Comparison of ENCODE assay signal across 24 cellular contexts in genomic region chr9:21779397-21779796, GRCh38. TPM values are rescaled to one million over a fixed set of nuclear protein-coding genes. Genes with fewer than 3 reads are reported as not detected.
DNase-seq lines count a peak whose midpoint lies in the region; ATAC-seq and TF ChIP-seq lines count a peak whose summit lies in the region.
"Had no signal": no experiment of that assay in that cellular context is flagged by ENCODE, and none has a peak within 500 bp of the region (broad histone marks: within the 10 kb centered on the region; RNA-seq: fewer than 3 reads in every experiment).

No MANE protein-coding gene starts in this region.

- peak overlapping the region; percentile 69 for H4K91ac ChIP-seq in IMR-90 (ENCODE audit: insufficient read depth, low read depth, low read length)

- no peaks in the 10 kb centered on the region for H3F3A ChIP-seq in neural progenitor cell (ENCODE audit: low read depth)

- H3K27ac ChIP-seq in IMR-90 (ENCODE audit: insufficient read depth, low read length) (peak overlapping the region; percentile 62; the same call in 1 of the 2 replicates), neural progenitor cell (no peak overlapping the region), A673 (ENCODE audit: low read depth, low read length, poor library complexity, severe bottlenecking) (no peak overlapping the region)
- H3K27ac ChIP-seq: esophagus muscularis mucosa, testis had no signal

- H3K4me3 Mint-ChIP-seq in neural progenitor cell: no peak overlapping the region
- H3K4me3 Mint-ChIP-seq: activated naive CD8-positive, alpha-beta T cell treated with anti-CD3 and anti-CD28 coated beads for 36 hours; effector memory CD8-positive, alpha-beta T cell; immature natural killer cell; neural crest cell had no signal

- peak overlapping the region; percentile 3; the same call in 1 of the 2 replicates for H3K18ac ChIP-seq in IMR-90 (ENCODE audit: low read depth, low read length)

- POLR2A ChIA-PET in IMR-90 (lab: Charles Lee; ENCODE audit: unreplicated experiment) (no interaction called here), A673 (lab: Charles Lee; ENCODE audit: low non-redundant PET) (no interaction called here)

- H2BK15ac ChIP-seq in IMR-90 (ENCODE audit: low read depth, low read length): peak overlapping the region; percentile 97

- H3K4me2 ChIP-seq in IMR-90 (ENCODE audit: low read depth, low read length) (no peak overlapping the region), neural progenitor cell (no peak overlapping the region)

- no peaks in the 10 kb centered on the region for H3K9me3 ChIP-seq in IMR-90 (ENCODE audit: control insufficient read depth, insufficient read depth, low read length)
- no peaks in the 10 kb centered on the region for H3K9me3 ChIP-seq in adipocyte (ENCODE audit: control insufficient read depth, low read length)
- H3K9me3 ChIP-seq in neural progenitor cell (ENCODE audit: low read depth): no peaks in the 10 kb centered on the region
- H3K9me3 ChIP-seq in A673 (ENCODE audit: low read depth, low read length, poor library complexity, severe bottlenecking): no peaks in the 10 kb centered on the region
- H3K9me3 ChIP-seq: esophagus muscularis mucosa, testis had no signal

- H3K14ac ChIP-seq in IMR-90 (replicated peaks; ENCODE audit: low read depth, low read length): peak overlapping the region; percentile 68

- no peaks in the 10 kb centered on the region for H3K27me3 Mint-ChIP-seq in neural progenitor cell (ENCODE audit: insufficient read depth, low read depth)
- H3K27me3 Mint-ChIP-seq: activated naive CD8-positive, alpha-beta T cell treated with anti-CD3 and anti-CD28 coated beads for 36 hours; effector memory CD8-positive, alpha-beta T cell had no signal

- no peaks in the 10 kb centered on the region for H3K79me2 ChIP-seq in neural progenitor cell (ENCODE audit: low read depth)

- H3K4me1 Mint-ChIP-seq in neural progenitor cell: no peaks in the 10 kb centered on the region
- H3K4me1 Mint-ChIP-seq: immature natural killer cell, neural crest cell had no signal

- no peak for TF ChIP-seq RAD21 in IMR-90 (IDR thresholded peaks at IDR 0.05; ENCODE audit: low read length)

- H2BK120ac ChIP-seq in IMR-90 (ENCODE audit: low read depth, low read length): peak overlapping the region; percentile 91

- H3K4me1 ChIP-seq in IMR-90 (ENCODE audit: control insufficient read depth, insufficient read depth, low read length) (peaks cover 8% of the 10 kb centered on the region), adipocyte (ENCODE audit: control insufficient read depth, insufficient read depth, low read length) (peaks cover 28% of the 10 kb centered on the region), neural progenitor cell (no peaks in the 10 kb centered on the region), A673 (ENCODE audit: insufficient read depth, low read length, poor library complexity, severe bottlenecking) (no peaks in the 10 kb centered on the region)
- H3K4me1 ChIP-seq: esophagus muscularis mucosa, testis had no signal

- H3K9me1 ChIP-seq in IMR-90 (ENCODE audit: insufficient read depth, low read length): peaks cover 7% of the 10 kb centered on the region

- H2BK5ac ChIP-seq in IMR-90 (ENCODE audit: low read depth, low read length, poor library complexity, severe bottlenecking): peak overlapping the region; percentile 81

- DNase-seq in EH (ENCODE audit: low read depth) (peak; percentile 43), IMR-90 (peak; percentile 27), adipocyte (ENCODE audit: low read depth) (peak; percentile 46), fibroblast of peridontal ligament (ENCODE audit: extremely low read depth) (peak; percentile 38), neural progenitor cell (ENCODE audit: low spot score) (no peak), A673 (ENCODE audit: low spot score) (no peak), NCI-H2029 (lab: John Stamatoyannopoulos, UW) (no peak)
- DNase-seq: activated naive CD8-positive, alpha-beta T cell treated with anti-CD3 and anti-CD28 coated beads for 36 hours; cortex of kidney; DMS79 treated with DMSO at 0.1 percent for 48 hours; effector memory CD8-positive, alpha-beta T cell; immature natural killer cell; left colon; NCI-H1417 treated with DMSO at 0.1 percent for 48 hours; NCI-H345; NCI-H69; SHP77 treated with DMSO at 0.1 percent for 48 hours; stimulated activated CD4-positive, alpha-beta T cell treated with anti-CD3 and anti-CD28 coated beads, Interleukin-1b, Interleukin-23, amount 100 ng/mL, for 48 hours; stimulated activated naive CD8-positive, alpha-beta T cell treated with anti-CD3 and anti-CD28 coated beads, Interleukin-15, Interleukin-2, amounts not matched to agents 100 U/mL and 50 U/mL, for 24 hours; testis had no signal

- in situ Hi-C loops in IMR-90 (cut with MboI; ENCODE audit: low sequenced_read_pairs): loop anchor here (10.0 to 25.0 kb wide), 3 partner anchors 92 to 567 kb away; partner anchors contain the start of genes IFNA10, IFNA16 and IFNA7

- H3K36me3 ChIP-seq in IMR-90 (ENCODE audit: control insufficient read depth, insufficient read depth, low read length) (no peaks in the 10 kb centered on the region), adipocyte (ENCODE audit: control insufficient read depth, insufficient read depth, low read length, severe bottlenecking) (no peaks in the 10 kb centered on the region), neural progenitor cell (no peaks in the 10 kb centered on the region), A673 (ENCODE audit: insufficient read depth, low read length, poor library complexity, severe bottlenecking) (no peaks in the 10 kb centered on the region)
- H3K36me3 ChIP-seq: esophagus muscularis mucosa had no signal

- no peak overlapping the region for H3K56ac ChIP-seq in IMR-90 (ENCODE audit: extremely low read depth, insufficient read depth, low read length)

- H3K9ac ChIP-seq in IMR-90 (ENCODE audit: low read depth, low read length) (no peak overlapping the region), adipocyte (ENCODE audit: low read length) (no peak overlapping the region), neural progenitor cell (no peak overlapping the region)

- H4K20me1 ChIP-seq in IMR-90 (ENCODE audit: insufficient read depth, low read length) (no peaks in the 10 kb centered on the region), neural progenitor cell (ENCODE audit: low read depth) (no peaks in the 10 kb centered on the region)

- H2AFZ ChIP-seq in IMR-90 (replicated peaks; ENCODE audit: low read length, poor library complexity) (no peak overlapping the region), neural progenitor cell (replicated peaks) (no peak overlapping the region)

- H3K4me3 ChIP-seq in IMR-90 (ENCODE audit: insufficient read depth, low read depth, low read length) (no peak overlapping the region), adipocyte (ENCODE audit: low read length) (no peak overlapping the region), neural progenitor cell (no peak overlapping the region), A673 (ENCODE audit: low read depth, low read length, poor library complexity, severe bottlenecking) (no peak overlapping the region)
- H3K4me3 ChIP-seq: esophagus muscularis mucosa, testis had no signal

- dilution Hi-C loops in IMR-90 (cut with HindIII; ENCODE audit: low sequenced_read_pairs, unreplicated experiment): loop anchor here (25.0 kb wide), 1 partner anchor 217 kb away; no protein-coding TSS in a partner anchor

- CTCF ChIA-PET in IMR-90 (lab: Yijun Ruan, JAX) (no interaction called here), A673 (lab: Charles Lee) (no interaction called here)

- TF ChIP-seq POLR2A in IMR-90 (IDR thresholded peaks at IDR 0.05; ENCODE audit: low read depth, low read length): no peak

- no peak overlapping the region for H3K27ac Mint-ChIP-seq in neural progenitor cell
- H3K27ac Mint-ChIP-seq: activated naive CD8-positive, alpha-beta T cell treated with anti-CD3 and anti-CD28 coated beads for 36 hours; effector memory CD8-positive, alpha-beta T cell; immature natural killer cell had no signal

- H3K79me1 ChIP-seq in IMR-90 (ENCODE audit: low read depth in 1 of 2, low read length in 2 of 2): no peaks in the 10 kb centered on the region; a peak in 1 of 4 replicates

- BruUV-seq in IMR-90 (replicated peaks; lab: Mats Ljungman, UMichigan) (no TSS peak), A673 (replicated peaks; lab: Mats Ljungman, UMichigan) (no TSS peak)

- H3K4ac ChIP-seq in IMR-90 (ENCODE audit: low read depth, low read length): peak overlapping the region; percentile 85

- H4K8ac ChIP-seq in IMR-90 (ENCODE audit: low read depth in 2 of 2, low read length in 2 of 2): peak overlapping the region; percentile 64 to 79; a peak in 3 of 4 replicates

- peak overlapping the region; percentile 73 for H4K5ac ChIP-seq in IMR-90 (ENCODE audit: low read depth, low read length)

- WGBS in IMR-90 (ENCODE audit: extremely low coverage in 2 of 2, insufficient read length in 1 of 2), 2 experiments: no CpG with 5 or more reads among the region's 2 CpGs

- H3K36me3 Mint-ChIP-seq in neural progenitor cell: no peaks in the 10 kb centered on the region
- H3K36me3 Mint-ChIP-seq: activated naive CD8-positive, alpha-beta T cell treated with anti-CD3 and anti-CD28 coated beads for 36 hours; CD14-positive monocyte; immature natural killer cell had no signal

- peak overlapping the region; percentile 66; the same call in 1 of the 2 replicates for H3K23ac ChIP-seq in IMR-90 (ENCODE audit: low read depth, low read length)

- TF ChIP-seq CTCF in IMR-90 (conservative IDR thresholded peaks at IDR 0.05; ENCODE audit: low read depth, low read length): no peak
- no peak for TF ChIP-seq CTCF in neural progenitor cell (IDR thresholded peaks at IDR 0.05)
- no peak for TF ChIP-seq CTCF in A673 (conservative IDR thresholded peaks at IDR 0.05; ENCODE audit: low read depth, low read length)

- H3K27me3 ChIP-seq in IMR-90 (ENCODE audit: control insufficient read depth, insufficient read depth, low read length) (no peaks in the 10 kb centered on the region), adipocyte (replicated peaks; ENCODE audit: control insufficient read depth, insufficient read depth, low read length) (no peaks in the 10 kb centered on the region), neural progenitor cell (peaks cover 58% of the 10 kb centered on the region), A673 (replicated peaks; ENCODE audit: insufficient read depth, low read depth, low read length, poor library complexity) (no peaks in the 10 kb centered on the region)
- H3K27me3 ChIP-seq: esophagus muscularis mucosa, testis had no signal

- H2BK20ac ChIP-seq in IMR-90 (ENCODE audit: low read depth, low read length): peak overlapping the region; percentile 82

- no peak overlapping the region for H2AK9ac ChIP-seq in IMR-90 (replicated peaks; ENCODE audit: low read depth, low read length, poor library complexity)

- H2AK5ac ChIP-seq in IMR-90 (ENCODE audit: low read depth, low read length): peak overlapping the region; percentile 84

- ATAC-seq in IMR-90 (ENCODE audit: low read depth): 0 out of 2 replicates have a peak, but pooled peaks have one; percentile 7
- ATAC-seq in HG02870 (IDR thresholded peaks at IDR 0.05; ENCODE audit: unreplicated experiment): no peak
- ATAC-seq: effector memory CD8-positive, alpha-beta T cell; left colon; stimulated activated naive CD8-positive, alpha-beta T cell treated with anti-CD3 and anti-CD28 coated beads, Interleukin-15, Interleukin-2, amounts not matched to agents 100 U/mL and 50 U/mL, for 24 hours had no signal

- intact Hi-C loops in IMR-90 (cut with micrococcal nuclease) (loop anchor here (2.0 kb wide), 1 partner anchor 231 kb away; no protein-coding TSS in a partner anchor), A673 (cut with micrococcal nuclease; ENCODE audit: unreplicated experiment) (no loop called here)

- H3K9me3 Mint-ChIP-seq in neural progenitor cell: no peaks in the 10 kb centered on the region
- H3K9me3 Mint-ChIP-seq: CD14-positive monocyte; effector memory CD8-positive, alpha-beta T cell; immature natural killer cell; neural crest cell had no signal

RNA-seq across cellular contexts. Expression of gene MTAP, which starts 23.0 kb away (rescaled TPM):
- 33.6 and 50.9 TPM in 2 replicates for total RNA-seq in IMR-90 (2012; rRNA removed)
- 14.1 and 15.7 TPM in 2 replicates for polyA plus RNA-seq in IMR-90 (2012; rRNA removed)
- polyA plus RNA-seq in IMR-90 (2012; cell fraction: cytosol; rRNA removed): 3.9 and 6.2 TPM in 2 replicates
- 3.0 and 23.7 TPM in 2 replicates for polyA plus RNA-seq in IMR-90 (2012; cell fraction: nucleus; rRNA removed; ENCODE audit: low replicate concordance)
- 15.2 and 21.6 TPM in 2 replicates for total RNA-seq in neural progenitor cell (ENCODE audit: low replicate concordance)
- 39.2 and 45.7 TPM in 2 replicates for total RNA-seq in A673 (2021)

Comparison
In these comparisons a context has a peak if more than half of its experiments do, and no peak if none do; other contexts are left out.
1. DNase-seq: peak in EH (single experiment), IMR-90 (single experiment), adipocyte (single experiment) and fibroblast of peridontal ligament (single experiment); none in neural progenitor cell (single experiment), A673 (single experiment) and NCI-H2029 (single experiment).